ENCODE assay signal across 17 cellular contexts in the genomic region with DNA sequence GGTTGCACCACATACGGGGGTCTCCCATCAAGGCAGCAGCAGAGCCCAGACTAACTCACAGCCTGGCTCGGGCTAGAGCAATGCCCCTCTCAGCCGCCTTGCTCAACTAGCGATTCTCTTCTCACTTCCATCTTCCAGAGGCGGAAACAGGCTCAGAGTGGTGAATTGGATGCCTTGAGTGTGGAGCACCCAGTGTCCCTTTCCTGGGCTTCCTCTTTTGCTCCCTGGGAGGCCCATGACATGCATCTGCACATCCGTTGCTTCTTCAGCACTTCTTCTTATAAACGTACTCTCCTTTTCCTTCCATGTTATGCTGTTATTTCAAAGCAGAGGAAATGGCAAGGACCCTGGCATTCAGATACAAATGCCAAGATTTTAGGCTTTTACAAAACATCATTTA.
"Had no signal": no experiment of that assay in that cellular context is flagged by ENCODE, and none has a peak within 500 bp of the region (broad histone marks: within the 10 kb centered on the region; RNA-seq: fewer than 3 reads in every experiment).

No MANE protein-coding gene starts in this region.

- H3K36me3 ChIP-seq: ascending aorta, heart right ventricle, ovary, thyroid gland had no signal

- H3K4me3 Mint-ChIP-seq: activated CD8-positive, alpha-beta T cell treated with anti-CD3 and anti-CD28 coated beads for 36 hours had no signal

- DNase-seq: activated CD8-positive, alpha-beta memory T cell treated with anti-CD3 and anti-CD28 coated beads, Interleukin-2, amount 50 U/mL, for 4 hours; activated CD8-positive, alpha-beta T cell treated with anti-CD3 and anti-CD28 coated beads for 36 hours; activated gamma-delta T cell treated with Interleukin-2 at 50 U/mL for 16 hours; activated naive CD8-positive, alpha-beta T cell treated with anti-CD3 and anti-CD28 coated beads, Interleukin-2, amount 10 ng/mL, durations not matched to agents 7 days and 5 days; activated T-cell treated with anti-CD3 and anti-CD28 coated beads, Interleukin-2, amount 50 U/mL, for 72 hours; foreskin keratinocyte; heart right ventricle; islet precursor cell; mesenchymal stem cell; ovary; stimulated activated CD4-positive, alpha-beta T cell treated with anti-CD3 and anti-CD28 coated beads, Interleukin-15, amount 100 ng/mL, for 24 hours; stimulated activated CD4-positive, alpha-beta T cell treated with anti-CD3 and anti-CD28 coated beads, Interleukin-4, amount 100 ng/mL, for 4 hours; T1000; thyroid gland had no signal

- H3K27ac ChIP-seq: ascending aorta, foreskin keratinocyte, ovary, thyroid gland, VCaP had no signal

- ATAC-seq: activated CD8-positive, alpha-beta T cell treated with anti-CD3 and anti-CD28 coated beads for 36 hours; activated T-cell treated with anti-CD3 and anti-CD28 coated beads, Interleukin-2, amount 50 U/mL, for 72 hours; foreskin keratinocyte; left lobe of liver had no signal

- H3K4me1 ChIP-seq: foreskin keratinocyte had no signal

- H3K27ac Mint-ChIP-seq: activated CD8-positive, alpha-beta T cell treated with anti-CD3 and anti-CD28 coated beads for 36 hours; activated naive CD8-positive, alpha-beta T cell treated with anti-CD3 and anti-CD28 coated beads, Interleukin-2, amount 10 ng/mL, durations not matched to agents 7 days and 5 days; activated T-cell treated with anti-CD3 and anti-CD28 coated beads, Interleukin-2, amount 50 U/mL, for 72 hours had no signal

- H3K4me3 ChIP-seq: ascending aorta, heart right ventricle, ovary, thyroid gland had no signal

- H3K9me3 ChIP-seq: ascending aorta, heart right ventricle, ovary, thyroid gland had no signal

- H3K27me3 ChIP-seq: ascending aorta, ovary had no signal

- H3K9me3 Mint-ChIP-seq: activated CD8-positive, alpha-beta T cell treated with anti-CD3 and anti-CD28 coated beads for 36 hours; activated naive CD8-positive, alpha-beta T cell treated with anti-CD3 and anti-CD28 coated beads, Interleukin-2, amount 10 ng/mL, durations not matched to agents 7 days and 5 days; activated T-cell treated with anti-CD3 and anti-CD28 coated beads, Interleukin-2, amount 50 U/mL, for 72 hours had no signal
